ENCODE assay signal across 9 cellular contexts in the genomic region with DNA sequence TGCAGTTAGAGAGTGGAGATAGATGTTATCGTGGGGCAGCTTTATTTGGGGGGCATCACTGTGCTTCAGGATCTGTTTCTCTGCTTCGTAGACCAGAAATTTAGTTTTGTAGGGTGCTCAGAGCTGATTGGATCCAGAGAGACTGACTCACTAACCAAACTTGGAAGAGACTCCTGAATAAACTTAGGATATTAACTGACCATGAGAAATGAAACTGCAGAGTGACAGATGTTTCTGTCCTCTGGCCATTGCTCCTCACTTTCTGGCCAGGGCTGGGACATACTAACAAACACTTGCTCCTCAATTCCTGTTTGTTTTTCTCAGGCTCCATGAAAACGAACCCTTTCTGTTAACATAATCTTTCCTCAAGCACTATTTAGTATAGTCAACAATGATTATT. TPM values are rescaled to one million over a fixed set of nuclear protein-coding genes. Genes with fewer than 3 reads are reported as not detected.
DNase-seq lines count a peak whose midpoint lies in the region; ATAC-seq and TF ChIP-seq lines count a peak whose summit lies in the region.
"Had no signal": no experiment of that assay in that cellular context is flagged by ENCODE, and none has a peak within 500 bp of the region (broad histone marks: within the 10 kb centered on the region; RNA-seq: fewer than 3 reads in every experiment).

No MANE protein-coding gene starts in this region.

- H3K36me3 Mint-ChIP-seq in IgD-negative memory B cell (peaks cover 6% of the 10 kb centered on the region), WTC11 (no peaks in the 10 kb centered on the region; the same call in 1 of the 2 replicates), mesothelial cell of epicardium (peaks cover 9% of the 10 kb centered on the region)
- peaks cover 6% of the 10 kb centered on the region for H3K36me3 Mint-ChIP-seq in natural killer cell treated with Interleukin-12 subunit alpha and Interleukin-12 subunit beta and Interleukin-15 and Interleukin-18, amount 100 ng/mL, for 72 hours

- ATAC-seq in natural killer cell treated with Interleukin-12 subunit alpha and Interleukin-12 subunit beta and Interleukin-15 and Interleukin-18, amount 100 ng/mL, for 72 hours = no peak
- no peak for ATAC-seq in WTC11
- no peak for ATAC-seq in GM19467 (IDR thresholded peaks at IDR 0.05; ENCODE audit: unreplicated experiment)

- DNase-seq in AG08395 (ENCODE audit: low spot score) (peak; percentile 54), dermis blood vessel endothelial cell (peak; percentile 18), WTC11 (ENCODE audit: low spot score) (no peak), mesothelial cell of epicardium (ENCODE audit: low spot score in 2 of 2, unreplicated experiment in 2 of 2) (no peak), cerebellum (ENCODE audit: low spot score) (no peak)
- DNase-seq in natural killer cell treated with Interleukin-12 subunit alpha and Interleukin-12 subunit beta and Interleukin-15 and Interleukin-18, amount 100 ng/mL, for 72 hours (ENCODE audit: low spot score) = no peak

- CTCF ChIA-PET in WTC11 (lab: Charles Lee) = interaction anchor here (0.8 to 1.1 kb wide), 2 partner anchors 126 to 164 kb away, joined by 3 to 4 read pairs; no protein-coding TSS in a partner anchor

- TF ChIP-seq CTCF in WTC11 (IDR thresholded peaks at IDR 0.05) = no peak
- no peak for TF ChIP-seq CTCF in mesothelial cell of epicardium (IDR thresholded peaks at IDR 0.05; ENCODE audit: unreplicated experiment)

- H3K27ac Mint-ChIP-seq in IgD-negative memory B cell (peak overlapping the region in 1 of 3 donors; percentile 73), WTC11 (no peak overlapping the region; the same call in 1 of the 2 replicates), mesothelial cell of epicardium (no peak overlapping the region)
- H3K27ac Mint-ChIP-seq in natural killer cell treated with Interleukin-12 subunit alpha and Interleukin-12 subunit beta and Interleukin-15 and Interleukin-18, amount 100 ng/mL, for 72 hours = peak overlapping the region; percentile 0 to 18
- H3K27ac Mint-ChIP-seq: stimulated activated naive CD8-positive, alpha-beta T cell treated with anti-CD3 and anti-CD28 coated beads, Interleukin-15, Interleukin-2, amounts not matched to agents 100 ng/mL and 50 ng/mL, for 24 hours had no signal

- no peaks in the 10 kb centered on the region for H3K9me3 Mint-ChIP-seq in IgD-negative memory B cell
- H3K9me3 Mint-ChIP-seq in natural killer cell treated with Interleukin-12 subunit alpha and Interleukin-12 subunit beta and Interleukin-15 and Interleukin-18, amount 100 ng/mL, for 72 hours = no peaks in the 10 kb centered on the region
- no peaks in the 10 kb centered on the region for H3K9me3 Mint-ChIP-seq in WTC11
- H3K9me3 Mint-ChIP-seq in mesothelial cell of epicardium = no peaks in the 10 kb centered on the region
- H3K9me3 Mint-ChIP-seq: stimulated activated naive CD8-positive, alpha-beta T cell treated with anti-CD3 and anti-CD28 coated beads, Interleukin-15, Interleukin-2, amounts not matched to agents 100 ng/mL and 50 ng/mL, for 24 hours had no signal

- H3K27me3 Mint-ChIP-seq in IgD-negative memory B cell (no peaks in the 10 kb centered on the region), WTC11 (ENCODE audit: low read depth) (no peaks in the 10 kb centered on the region), mesothelial cell of epicardium (ENCODE audit: low read depth) (no peaks in the 10 kb centered on the region)
- H3K27me3 Mint-ChIP-seq in natural killer cell treated with Interleukin-12 subunit alpha and Interleukin-12 subunit beta and Interleukin-15 and Interleukin-18, amount 100 ng/mL, for 72 hours = no peaks in the 10 kb centered on the region
- H3K27me3 Mint-ChIP-seq: stimulated activated naive CD8-positive, alpha-beta T cell treated with anti-CD3 and anti-CD28 coated beads, Interleukin-15, Interleukin-2, amounts not matched to agents 100 ng/mL and 50 ng/mL, for 24 hours had no signal

- H3K4me3 Mint-ChIP-seq in IgD-negative memory B cell = peak overlapping the region in 3 of 4 donors; percentile 54 to 84 (median 78)
- H3K4me3 Mint-ChIP-seq in natural killer cell treated with Interleukin-12 subunit alpha and Interleukin-12 subunit beta and Interleukin-15 and Interleukin-18, amount 100 ng/mL, for 72 hours = no peak overlapping the region
- H3K4me3 Mint-ChIP-seq in WTC11 = no peak overlapping the region
- no peak overlapping the region for H3K4me3 Mint-ChIP-seq in mesothelial cell of epicardium

- POLR2A ChIA-PET in WTC11 (lab: Charles Lee) = no interaction called here

- H3K4me1 Mint-ChIP-seq in IgD-negative memory B cell = peaks cover 44 to 53% (median 45%) of the 10 kb centered on the region in 3 donors
- peaks cover 47 to 52% of the 10 kb centered on the region in 2 donors for H3K4me1 Mint-ChIP-seq in natural killer cell treated with Interleukin-12 subunit alpha and Interleukin-12 subunit beta and Interleukin-15 and Interleukin-18, amount 100 ng/mL, for 72 hours (ENCODE audit: low read depth in 2 of 2)
- peaks cover 30% of the 10 kb centered on the region for H3K4me1 Mint-ChIP-seq in WTC11
- peaks cover 36% of the 10 kb centered on the region for H3K4me1 Mint-ChIP-seq in mesothelial cell of epicardium

TF ChIP-seq in WTC11, 78 proteins besides CTCF, POLR2A, EP300 and RAD21 (continues in another document):
- no peak for TF ChIP-seq MXD4 (CRISPR knock-in tag; IDR thresholded peaks at IDR 0.05; ENCODE audit: borderline replicate concordance)
- no peak for TF ChIP-seq RELA (CRISPR knock-in tag; IDR thresholded peaks at IDR 0.05; ENCODE audit: borderline replicate concordance)
- no peak for TF ChIP-seq EMX1 (CRISPR knock-in tag; IDR thresholded peaks at IDR 0.05)
- TF ChIP-seq, protein P1, sequence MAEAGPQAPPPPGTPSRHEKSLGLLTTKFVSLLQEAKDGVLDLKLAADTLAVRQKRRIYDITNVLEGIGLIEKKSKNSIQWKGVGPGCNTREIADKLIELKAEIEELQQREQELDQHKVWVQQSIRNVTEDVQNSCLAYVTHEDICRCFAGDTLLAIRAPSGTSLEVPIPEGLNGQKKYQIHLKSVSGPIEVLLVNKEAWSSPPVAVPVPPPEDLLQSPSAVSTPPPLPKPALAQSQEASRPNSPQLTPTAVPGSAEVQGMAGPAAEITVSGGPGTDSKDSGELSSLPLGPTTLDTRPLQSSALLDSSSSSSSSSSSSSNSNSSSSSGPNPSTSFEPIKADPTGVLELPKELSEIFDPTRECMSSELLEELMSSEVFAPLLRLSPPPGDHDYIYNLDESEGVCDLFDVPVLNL (CRISPR knock-in tag; IDR thresholded peaks at IDR 0.05; ENCODE audit: borderline replicate concordance, low read depth) = no peak
- TF ChIP-seq, protein P2, sequence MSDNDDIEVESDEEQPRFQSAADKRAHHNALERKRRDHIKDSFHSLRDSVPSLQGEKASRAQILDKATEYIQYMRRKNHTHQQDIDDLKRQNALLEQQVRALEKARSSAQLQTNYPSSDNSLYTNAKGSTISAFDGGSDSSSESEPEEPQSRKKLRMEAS (CRISPR knock-in tag; IDR thresholded peaks at IDR 0.05) = no peak
- TF ChIP-seq PRRX2 (CRISPR knock-in tag; IDR thresholded peaks at IDR 0.05) = no peak
- TF ChIP-seq, protein P3, sequence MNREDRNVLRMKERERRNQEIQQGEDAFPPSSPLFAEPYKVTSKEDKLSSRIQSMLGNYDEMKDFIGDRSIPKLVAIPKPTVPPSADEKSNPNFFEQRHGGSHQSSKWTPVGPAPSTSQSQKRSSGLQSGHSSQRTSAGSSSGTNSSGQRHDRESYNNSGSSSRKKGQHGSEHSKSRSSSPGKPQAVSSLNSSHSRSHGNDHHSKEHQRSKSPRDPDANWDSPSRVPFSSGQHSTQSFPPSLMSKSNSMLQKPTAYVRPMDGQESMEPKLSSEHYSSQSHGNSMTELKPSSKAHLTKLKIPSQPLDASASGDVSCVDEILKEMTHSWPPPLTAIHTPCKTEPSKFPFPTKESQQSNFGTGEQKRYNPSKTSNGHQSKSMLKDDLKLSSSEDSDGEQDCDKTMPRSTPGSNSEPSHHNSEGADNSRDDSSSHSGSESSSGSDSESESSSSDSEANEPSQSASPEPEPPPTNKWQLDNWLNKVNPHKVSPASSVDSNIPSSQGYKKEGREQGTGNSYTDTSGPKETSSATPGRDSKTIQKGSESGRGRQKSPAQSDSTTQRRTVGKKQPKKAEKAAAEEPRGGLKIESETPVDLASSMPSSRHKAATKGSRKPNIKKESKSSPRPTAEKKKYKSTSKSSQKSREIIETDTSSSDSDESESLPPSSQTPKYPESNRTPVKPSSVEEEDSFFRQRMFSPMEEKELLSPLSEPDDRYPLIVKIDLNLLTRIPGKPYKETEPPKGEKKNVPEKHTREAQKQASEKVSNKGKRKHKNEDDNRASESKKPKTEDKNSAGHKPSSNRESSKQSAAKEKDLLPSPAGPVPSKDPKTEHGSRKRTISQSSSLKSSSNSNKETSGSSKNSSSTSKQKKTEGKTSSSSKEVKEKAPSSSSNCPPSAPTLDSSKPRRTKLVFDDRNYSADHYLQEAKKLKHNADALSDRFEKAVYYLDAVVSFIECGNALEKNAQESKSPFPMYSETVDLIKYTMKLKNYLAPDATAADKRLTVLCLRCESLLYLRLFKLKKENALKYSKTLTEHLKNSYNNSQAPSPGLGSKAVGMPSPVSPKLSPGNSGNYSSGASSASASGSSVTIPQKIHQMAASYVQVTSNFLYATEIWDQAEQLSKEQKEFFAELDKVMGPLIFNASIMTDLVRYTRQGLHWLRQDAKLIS (CRISPR knock-in tag; IDR thresholded peaks at IDR 0.05; ENCODE audit: borderline replicate concordance) = no peak
- TF ChIP-seq OVOL2 (CRISPR knock-in tag; IDR thresholded peaks at IDR 0.05; ENCODE audit: borderline replicate concordance) = no peak
- no peak for TF ChIP-seq ZNF121 (CRISPR knock-in tag; IDR thresholded peaks at IDR 0.05)
- TF ChIP-seq JAZF1 (CRISPR knock-in tag; IDR thresholded peaks at IDR 0.05) = no peak
- no peak for TF ChIP-seq TP53 (CRISPR knock-in tag; IDR thresholded peaks at IDR 0.05)
- TF ChIP-seq MYBL2 (CRISPR knock-in tag; IDR thresholded peaks at IDR 0.05) = no peak
- no peak for TF ChIP-seq ZNF671 (CRISPR knock-in tag; IDR thresholded peaks at IDR 0.05)
- TF ChIP-seq ZBTB21 (CRISPR knock-in tag; IDR thresholded peaks at IDR 0.05; ENCODE audit: borderline replicate concordance) = no peak
- TF ChIP-seq FOXK1 (CRISPR knock-in tag; IDR thresholded peaks at IDR 0.05) = no peak

RNA-seq across cellular contexts. Expression of gene ZNF592, which starts 4.3 kb away (rescaled TPM):
- 11.9 TPM for polyA plus RNA-seq in IgD-negative memory B cell
- total RNA-seq in dermis blood vessel endothelial cell (4.9 and 8.7 TPM in 2 replicates), WTC11 (2021) (26.7 to 28.0 TPM (median 27.6 TPM) in 3 replicates), mesothelial cell of epicardium (31.8 to 32.8 TPM (median 31.9 TPM) in 3 replicates), cerebellum (9.3 TPM)
- 10 to 100 TPM; 23.7 to 41.3 TPM for total RNA-seq in natural killer cell treated with Interleukin-12 subunit alpha and Interleukin-12 subunit beta and Interleukin-15 and Interleukin-18, amount 100 ng/mL, for 72 hours

RNA-seq across cellular contexts. Expression of gene SEC11A, which starts 36.8 kb away (rescaled TPM):
- 117 TPM for polyA plus RNA-seq in IgD-negative memory B cell
- total RNA-seq in dermis blood vessel endothelial cell (256 and 280 TPM in 2 replicates), WTC11 (2021) (214 to 228 TPM (median 217 TPM) in 3 replicates), mesothelial cell of epicardium (120 to 126 TPM (median 121 TPM) in 3 replicates), cerebellum (66.4 TPM)
- total RNA-seq in natural killer cell treated with Interleukin-12 subunit alpha and Interleukin-12 subunit beta and Interleukin-15 and Interleukin-18, amount 100 ng/mL, for 72 hours = 100 to 1,000 TPM in 1 of 2 donors, 10 to 100 TPM in 1; 73.0 to 114 TPM

Comparison
In these comparisons a context has a peak if more than half of its experiments do, and no peak if none do; other contexts are left out.
1. DNase-seq: peak in AG08395 (single experiment) and dermis blood vessel endothelial cell (single experiment); none in natural killer cell treated with Interleukin-12 subunit alpha and Interleukin-12 subunit beta and Interleukin-15 and Interleukin-18, amount 100 ng/mL, for 72 hours (single experiment), WTC11 (single experiment), mesothelial cell of epicardium (0 of 2) and cerebellum (single experiment).
2. H3K27ac Mint-ChIP-seq: peak in natural killer cell treated with Interleukin-12 subunit alpha and Interleukin-12 subunit beta and Interleukin-15 and Interleukin-18, amount 100 ng/mL, for 72 hours (2 of 2); none in WTC11 (single experiment) and mesothelial cell of epicardium (single experiment).
3. H3K4me3 Mint-ChIP-seq: peak in IgD-negative memory B cell (3 of 4); none in natural killer cell treated with Interleukin-12 subunit alpha and Interleukin-12 subunit beta and Interleukin-15 and Interleukin-18, amount 100 ng/mL, for 72 hours (single experiment), WTC11 (single experiment) and mesothelial cell of epicardium (single experiment).